Comparison of ENCODE assay signal across 28 cellular contexts in the genomic region with DNA sequence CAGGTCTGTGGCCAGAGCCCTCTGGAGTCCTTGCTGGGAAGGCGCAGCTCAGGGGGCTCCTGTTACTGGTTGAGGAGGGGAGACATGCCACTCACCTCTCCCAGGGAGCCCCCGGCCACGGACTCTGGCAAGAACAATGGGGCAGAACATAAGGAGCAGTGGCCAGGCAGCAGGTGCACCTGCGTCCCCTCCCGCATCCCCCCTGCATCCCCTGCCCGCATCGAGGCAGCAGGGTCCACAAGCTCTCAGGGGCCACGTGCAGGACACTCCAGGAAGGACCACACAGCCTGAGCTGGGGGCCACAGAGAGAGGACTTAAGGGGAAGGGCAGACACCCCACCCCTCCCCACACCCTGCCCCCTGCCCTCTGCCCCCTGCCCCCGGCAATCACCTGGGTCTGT.
"Had no signal": no experiment of that assay in that cellular context is flagged by ENCODE, and none has a peak within 500 bp of the region (broad histone marks: within the 10 kb centered on the region; RNA-seq: fewer than 3 reads in every experiment).

No MANE protein-coding gene starts in this region.

- FAIRE-seq: astrocyte, bronchial epithelial cell, colon, endometrium, endothelial cell of umbilical vein had no signal

- ATAC-seq: activated CD8-positive, alpha-beta T cell treated with anti-CD3 and anti-CD28 coated beads for 36 hours; activated T-cell treated with anti-CD3 and anti-CD28 coated beads, Interleukin-2, amount 50 U/mL, for 4 hours; activated T-helper 17 cell treated with anti-CD3 and anti-CD28 coated beads, Interleukin-2, amount 50 U/mL, for 72 hours; effector memory CD8-positive, alpha-beta T cell; gastroesophageal sphincter had no signal

- H3K27ac ChIP-seq: brain microvascular endothelial cell, epithelial cell of prostate, esophagus squamous epithelium, gastroesophageal sphincter had no signal

- DNase-seq: activated CD4-positive, alpha-beta T cell treated with anti-CD3 and anti-CD28 coated beads for 1 hour; activated CD4-positive, alpha-beta T cell treated with anti-CD3 and anti-CD28 coated beads for 4 hours; activated CD4-positive, alpha-beta T cell treated with anti-CD3 and anti-CD28 coated beads, Interleukin-2, amount 10 ng/mL, durations not matched to agents 7 days and 5 days; activated CD4-positive, alpha-beta T cell treated with anti-CD3 and anti-CD28 coated beads, Interleukin-2, amount 50 U/mL, for 4 hours; activated CD8-positive, alpha-beta memory T cell treated with anti-CD3 and anti-CD28 coated beads for 24 hours; activated CD8-positive, alpha-beta T cell treated with anti-CD3 and anti-CD28 coated beads for 36 hours; activated effector memory CD4-positive, alpha-beta T cell treated with Interleukin-2 at 50 U/mL for 16 hours; activated gamma-delta T cell treated with Interleukin-2 at 50 U/mL for 16 hours; activated naive CD4-positive, alpha-beta T cell treated with anti-CD3 and anti-CD28 coated beads, Interleukin-2, amount 50 U/mL, for 16 hours; activated naive CD4-positive, alpha-beta T cell treated with Interleukin-2 at 50 U/mL for 16 hours; activated T-cell treated with anti-CD3 and anti-CD28 coated beads, Interleukin-2, amount 50 U/mL, for 4 hours; amniotic stem cell; anterior cingulate cortex; brain microvascular endothelial cell; cortex of kidney; dermis blood vessel endothelial cell; effector CD4-positive, alpha-beta T cell; effector memory CD8-positive, alpha-beta T cell; esophagus squamous epithelium; foreskin melanocyte had no signal

- H3K4me1 ChIP-seq: gastroesophageal sphincter had no signal

- H3K36me3 ChIP-seq: brain microvascular endothelial cell, esophagus squamous epithelium, gastroesophageal sphincter had no signal

- H3K9me3 ChIP-seq: esophagus squamous epithelium had no signal

- H3K4me3 ChIP-seq: esophagus squamous epithelium, gastroesophageal sphincter had no signal
